In genomic region chr17:63573634-63574033, GRCh38 we compare ENCODE assay signal across 11 cellular contexts. TPM values are rescaled to one million over a fixed set of nuclear protein-coding genes. Genes with fewer than 3 reads are reported as not detected.
A peak's percentile ranks its signal among the peaks of the same experiment; 100 is the strongest.
DNase-seq lines count a peak whose midpoint lies in the region; ATAC-seq, FAIRE-seq and TF ChIP-seq lines count a peak whose summit lies in the region.
"Had no signal": no experiment of that assay in that cellular context is flagged by ENCODE, and none has a peak within 500 bp of the region (broad histone marks: within the 10 kb centered on the region; RNA-seq: fewer than 3 reads in every experiment).

No MANE protein-coding gene starts in this region.

- no peaks in the 10 kb centered on the region for H3K27me3 ChIP-seq in IMR-90 (ENCODE audit: control insufficient read depth, insufficient read depth, low read length)

- peaks cover 34 to 48% of the 10 kb centered on the region in 2 donors for H3K4me1 Mint-ChIP-seq in effector memory CD8-positive, alpha-beta T cell (ENCODE audit: low read depth in 2 of 2)
- H3K4me1 Mint-ChIP-seq in osteocyte (ENCODE audit: unreplicated experiment) = peaks cover 1% of the 10 kb centered on the region

- no peak overlapping the region for H3K4me2 ChIP-seq in IMR-90 (ENCODE audit: low read depth, low read length)

- H3K9me3 Mint-ChIP-seq in effector memory CD8-positive, alpha-beta T cell = no peaks in the 10 kb centered on the region
- H3K9me3 Mint-ChIP-seq in osteocyte (ENCODE audit: unreplicated experiment) = no peaks in the 10 kb centered on the region
- H3K9me3 Mint-ChIP-seq: dendritic cell treated with granulocyte-macrophage colony-stimulating factor and Interleukin-4, amounts not matched to agents 40 ng/mL and 50 ng/mL, for 4 days had no signal

- WGBS in IMR-90 (ENCODE audit: extremely low coverage in 2 of 2, insufficient read length in 1 of 2), 2 experiments = no CpG with 5 or more reads among the region's 5 CpGs

- FAIRE-seq in D721Med (lab: Jason Lieb, UNC) = no peak
- FAIRE-seq: islet of Langerhans had no signal

- H3K9me1 ChIP-seq in IMR-90 (ENCODE audit: insufficient read depth, low read length) = peaks cover 8% of the 10 kb centered on the region

- peaks cover 6% of the 10 kb centered on the region for H3K36me3 ChIP-seq in IMR-90 (ENCODE audit: control insufficient read depth, insufficient read depth, low read length)

- no peak overlapping the region for H4K8ac ChIP-seq in IMR-90 (ENCODE audit: low read depth in 2 of 2, low read length in 2 of 2)

- H3K4me1 ChIP-seq in IMR-90 (ENCODE audit: control insufficient read depth, insufficient read depth, low read length) = peaks cover 4% of the 10 kb centered on the region

- H3K36me3 Mint-ChIP-seq in effector memory CD8-positive, alpha-beta T cell (ENCODE audit: insufficient read depth) = peaks cover under 1% of the 10 kb centered on the region
- peaks cover 2% of the 10 kb centered on the region for H3K36me3 Mint-ChIP-seq in osteocyte (ENCODE audit: unreplicated experiment)

- no peak overlapping the region for H3K14ac ChIP-seq in IMR-90 (replicated peaks; ENCODE audit: low read depth, low read length)

- ATAC-seq in IMR-90 (ENCODE audit: low read depth) = no peak
- ATAC-seq in effector memory CD8-positive, alpha-beta T cell (replicated peaks) = no peak
- ATAC-seq in HG03175 (IDR thresholded peaks at IDR 0.05; ENCODE audit: unreplicated experiment) = no peak
- ATAC-seq: stimulated activated naive CD8-positive, alpha-beta T cell treated with anti-CD3 and anti-CD28 coated beads, Interleukin-15, Interleukin-2, amounts not matched to agents 100 U/mL and 50 U/mL, for 24 hours had no signal

- in situ Hi-C loops in IMR-90 (cut with MboI; ENCODE audit: low sequenced_read_pairs) = no loop called here

- H3K27ac ChIP-seq in IMR-90 (ENCODE audit: insufficient read depth, low read length) (no peak overlapping the region), substantia nigra (ENCODE audit: low read depth, low read length, poor library complexity, severe bottlenecking) (no peak overlapping the region)

- H3K18ac ChIP-seq in IMR-90 (ENCODE audit: low read depth, low read length) = no peak overlapping the region

- H2AK5ac ChIP-seq in IMR-90 (ENCODE audit: low read depth, low read length) = 0 out of 2 replicates have a peak overlapping the region, but pooled peaks have one; percentile 9

- intact Hi-C loops in IMR-90 (cut with micrococcal nuclease) = loop anchor here (2.0 kb wide), 1 partner anchor 149 kb away; no protein-coding TSS in a partner anchor

- no peak overlapping the region for H2AFZ ChIP-seq in IMR-90 (replicated peaks; ENCODE audit: low read length, poor library complexity)

- H2BK15ac ChIP-seq in IMR-90 (ENCODE audit: low read depth, low read length) = no peak overlapping the region

- H3K4ac ChIP-seq in IMR-90 (ENCODE audit: low read depth, low read length) = no peak overlapping the region

- H3K9me3 ChIP-seq in IMR-90 (ENCODE audit: control insufficient read depth, insufficient read depth, low read length) = no peaks in the 10 kb centered on the region

- no peaks in the 10 kb centered on the region for H3K27me3 Mint-ChIP-seq in effector memory CD8-positive, alpha-beta T cell
- H3K27me3 Mint-ChIP-seq in osteocyte (ENCODE audit: unreplicated experiment) = no peaks in the 10 kb centered on the region
- H3K27me3 Mint-ChIP-seq: dendritic cell treated with granulocyte-macrophage colony-stimulating factor and Interleukin-4, amounts not matched to agents 40 ng/mL and 50 ng/mL, for 4 days had no signal

- no peak overlapping the region for H2BK5ac ChIP-seq in IMR-90 (ENCODE audit: low read depth, low read length, poor library complexity, severe bottlenecking)

- no peak overlapping the region for H2BK120ac ChIP-seq in IMR-90 (ENCODE audit: low read depth, low read length)

- no peak overlapping the region for H4K5ac ChIP-seq in IMR-90 (ENCODE audit: low read depth, low read length)

- dilution Hi-C loops in IMR-90 (cut with HindIII; ENCODE audit: low sequenced_read_pairs, unreplicated experiment) = no loop called here

- H3K4me3 ChIP-seq in IMR-90 (ENCODE audit: insufficient read depth, low read depth, low read length) = no peak overlapping the region

- DNase-seq in D721Med (ENCODE audit: insufficient read length, low spot score) = no peak
- no peak for DNase-seq in IMR-90
- no peak for DNase-seq in effector memory CD8-positive, alpha-beta T cell
- no peak for DNase-seq in osteocyte (ENCODE audit: extremely low spot score, unreplicated experiment)
- DNase-seq in substantia nigra (lab: John Stamatoyannopoulos, UW) = no peak
- DNase-seq in KG1 (lab: John Stamatoyannopoulos, UW) = no peak
- DNase-seq: OCI-M1; stimulated activated naive CD8-positive, alpha-beta T cell treated with anti-CD3 and anti-CD28 coated beads, Interleukin-15, Interleukin-2, amounts not matched to agents 100 U/mL and 50 U/mL, for 24 hours had no signal

- H3K4me3 Mint-ChIP-seq in effector memory CD8-positive, alpha-beta T cell = no peak overlapping the region
- no peak overlapping the region for H3K4me3 Mint-ChIP-seq in osteocyte (ENCODE audit: unreplicated experiment)
- H3K4me3 Mint-ChIP-seq: dendritic cell treated with granulocyte-macrophage colony-stimulating factor and Interleukin-4, amounts not matched to agents 40 ng/mL and 50 ng/mL, for 4 days had no signal

- no peak overlapping the region for H3K56ac ChIP-seq in IMR-90 (ENCODE audit: extremely low read depth, insufficient read depth, low read length)

- peak; percentile 37 for TF ChIP-seq CTCF in D721Med (IDR thresholded peaks at IDR 0.05; ENCODE audit: insufficient read depth, missing control alignments)
- 0 out of 2 replicates have a peak, but pooled peaks have one; percentile 26 for TF ChIP-seq CTCF in IMR-90 (conservative IDR thresholded peaks at IDR 0.05; ENCODE audit: low read depth, low read length)
- TF ChIP-seq CTCF in osteocyte (IDR thresholded peaks at IDR 0.05) = peak; percentile 44

- H3K27ac Mint-ChIP-seq in effector memory CD8-positive, alpha-beta T cell = peak overlapping the region; percentile 45 to 47
- H3K27ac Mint-ChIP-seq in osteocyte (ENCODE audit: unreplicated experiment) = no peak overlapping the region
- H3K27ac Mint-ChIP-seq: dendritic cell treated with granulocyte-macrophage colony-stimulating factor and Interleukin-4, amounts not matched to agents 40 ng/mL and 50 ng/mL, for 4 days had no signal

- H4K20me1 ChIP-seq in IMR-90 (ENCODE audit: insufficient read depth, low read length) = peaks cover 79% of the 10 kb centered on the region

- H2BK20ac ChIP-seq in IMR-90 (ENCODE audit: low read depth, low read length) = no peak overlapping the region

- no peak overlapping the region for H2AK9ac ChIP-seq in IMR-90 (replicated peaks; ENCODE audit: low read depth, low read length, poor library complexity)

- H4K91ac ChIP-seq in IMR-90 (ENCODE audit: insufficient read depth, low read depth, low read length) = no peak overlapping the region

- H3K79me1 ChIP-seq in IMR-90 (ENCODE audit: low read depth in 1 of 2, low read length in 2 of 2) = peaks cover 44 to 91% of the 10 kb centered on the region in 2 experiments

- CTCF ChIA-PET in IMR-90 (lab: Yijun Ruan, JAX) = no interaction called here

- BruUV-seq in IMR-90 (replicated peaks; lab: Mats Ljungman, UMichigan) = no TSS peak

- POLR2A ChIA-PET in IMR-90 (lab: Charles Lee; ENCODE audit: unreplicated experiment) = no interaction called here

- peak; percentile 38 for TF ChIP-seq RAD21 in IMR-90 (IDR thresholded peaks at IDR 0.05; ENCODE audit: low read length)

- no peak overlapping the region for H3K23ac ChIP-seq in IMR-90 (ENCODE audit: low read depth, low read length)

- TF ChIP-seq POLR2A in IMR-90 (IDR thresholded peaks at IDR 0.05; ENCODE audit: low read depth, low read length) = no peak

- no peak overlapping the region for H3K9ac ChIP-seq in IMR-90 (ENCODE audit: low read depth, low read length)

TF ChIP-seq in IMR-90, 13 proteins besides CTCF, POLR2A, EP300 and RAD21 (continues in another document):
- TF ChIP-seq USF2 (IDR thresholded peaks at IDR 0.05; ENCODE audit: low read depth, low read length) = no peak
- TF ChIP-seq MAFK (IDR thresholded peaks at IDR 0.05; ENCODE audit: low read depth, low read length) = no peak
- TF ChIP-seq NFE2L2 (IDR thresholded peaks at IDR 0.05; ENCODE audit: low read depth, low read length) = no peak
- no peak for TF ChIP-seq RFX5 (IDR thresholded peaks at IDR 0.05; ENCODE audit: low read depth, low read length)
- TF ChIP-seq CHD1 (IDR thresholded peaks at IDR 0.05; ENCODE audit: low read depth, low read length) = no peak
- peak; percentile 32; the same call in 1 of the 2 replicates for TF ChIP-seq SMC3 (IDR thresholded peaks at IDR 0.05; ENCODE audit: low read depth, low read length)

RNA-seq across cellular contexts. Expression of gene DCAF7, which starts 23.4 kb away (rescaled TPM):
- total RNA-seq in IMR-90 (2012; rRNA removed) (31.4 and 40.9 TPM in 2 replicates), osteocyte (93.9 and 97.4 TPM in 2 replicates)
- 52.4 and 52.8 TPM in 2 replicates for polyA plus RNA-seq in IMR-90 (2012; rRNA removed)
- 27.7 and 39.4 TPM in 2 replicates for polyA plus RNA-seq in IMR-90 (2012; cell fraction: cytosol; rRNA removed)
- polyA plus RNA-seq in IMR-90 (2012; cell fraction: nucleus; rRNA removed; ENCODE audit: low replicate concordance) = 31.4 and 38.7 TPM in 2 replicates

RNA-seq across cellular contexts. Expression of gene TACO1, which starts 27.1 kb away (rescaled TPM):
- 6.5 and 9.4 TPM in 2 replicates for total RNA-seq in IMR-90 (2012; rRNA removed)
- polyA plus RNA-seq in IMR-90 (2012; rRNA removed) = 28.8 and 32.8 TPM in 2 replicates
- polyA plus RNA-seq in IMR-90 (2012; cell fraction: cytosol; rRNA removed) = 14.2 and 15.9 TPM in 2 replicates
- polyA plus RNA-seq in IMR-90 (2012; cell fraction: nucleus; rRNA removed; ENCODE audit: low replicate concordance) = 9.9 and 11.3 TPM in 2 replicates
- total RNA-seq in osteocyte = 20.9 and 23.8 TPM in 2 replicates

RNA-seq across cellular contexts. Expression of gene MAP3K3, which starts 48.6 kb away (rescaled TPM):
- total RNA-seq in IMR-90 (2012; rRNA removed) (24.2 and 25.6 TPM in 2 replicates), osteocyte (41.0 and 41.7 TPM in 2 replicates)
- 19.1 TPM in 2 replicates for polyA plus RNA-seq in IMR-90 (2012; rRNA removed)
- polyA plus RNA-seq in IMR-90 (2012; cell fraction: cytosol; rRNA removed) = 13.9 and 15.5 TPM in 2 replicates
- polyA plus RNA-seq in IMR-90 (2012; cell fraction: nucleus; rRNA removed; ENCODE audit: low replicate concordance) = 34.5 and 36.8 TPM in 2 replicates

RNA-seq across cellular contexts. Expression of gene KCNH6, which starts 50.5 kb away (rescaled TPM):
- total RNA-seq in IMR-90 (2012; rRNA removed) (0.18 and 0.28 TPM in 2 replicates), osteocyte (not detected in 2 replicates)
- polyA plus RNA-seq in IMR-90 (2012; rRNA removed) = 0.17 and 0.32 TPM in 2 replicates
- 0.17 and 0.26 TPM in 2 replicates for polyA plus RNA-seq in IMR-90 (2012; cell fraction: cytosol; rRNA removed)
- 0.34 and 1.2 TPM in 2 replicates for polyA plus RNA-seq in IMR-90 (2012; cell fraction: nucleus; rRNA removed; ENCODE audit: low replicate concordance)
